ENCODE assay signal across 1 cellular context in the genomic region with DNA sequence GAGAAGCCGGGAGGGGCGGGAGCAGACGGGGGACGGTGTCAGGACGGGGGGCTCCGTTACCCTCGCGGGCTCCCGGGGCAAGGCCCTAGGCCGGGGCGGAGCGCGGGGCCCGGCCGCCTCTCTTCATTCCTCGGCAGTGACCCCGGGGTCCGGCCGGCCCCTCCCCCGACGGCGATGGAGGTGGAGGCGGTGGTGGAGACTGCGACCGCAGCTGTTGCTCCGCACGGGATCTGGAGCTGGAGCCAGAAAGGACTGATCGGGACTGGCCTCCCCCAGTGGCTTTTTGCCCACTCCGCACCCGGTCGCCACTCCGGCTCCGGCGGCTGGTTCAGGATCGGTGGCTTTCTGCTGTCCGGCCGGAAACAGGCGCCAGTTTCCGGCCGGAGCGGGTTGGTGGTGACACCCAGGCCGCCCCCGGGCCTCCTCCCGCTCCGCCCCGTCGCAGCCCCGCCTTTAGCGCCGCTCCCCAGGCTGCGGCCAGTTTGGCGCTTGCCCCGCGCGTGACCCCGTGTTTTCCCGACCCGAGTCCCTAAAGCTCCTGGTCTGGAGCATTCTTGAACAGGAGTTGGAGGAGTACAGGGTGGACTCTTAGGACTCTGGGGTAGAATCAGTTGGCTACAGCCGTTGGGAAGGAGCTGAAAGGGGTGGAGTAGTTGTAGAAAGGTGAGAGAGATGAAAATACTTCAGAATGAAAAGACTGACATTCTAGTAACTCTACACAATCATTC.
TF ChIP-seq lines count a peak whose summit lies in the region.

A gene (minus strand): TSS at position 339 of the 728 bp plus-strand sequence. CDS start 33,216 bp downstream, outside the sequence.

TF ChIP-seq in HepG2, 621 proteins besides CTCF, POLR2A, EP300 and RAD21 (continued from another document and continues in another):
- TF ChIP-seq, protein P1, sequence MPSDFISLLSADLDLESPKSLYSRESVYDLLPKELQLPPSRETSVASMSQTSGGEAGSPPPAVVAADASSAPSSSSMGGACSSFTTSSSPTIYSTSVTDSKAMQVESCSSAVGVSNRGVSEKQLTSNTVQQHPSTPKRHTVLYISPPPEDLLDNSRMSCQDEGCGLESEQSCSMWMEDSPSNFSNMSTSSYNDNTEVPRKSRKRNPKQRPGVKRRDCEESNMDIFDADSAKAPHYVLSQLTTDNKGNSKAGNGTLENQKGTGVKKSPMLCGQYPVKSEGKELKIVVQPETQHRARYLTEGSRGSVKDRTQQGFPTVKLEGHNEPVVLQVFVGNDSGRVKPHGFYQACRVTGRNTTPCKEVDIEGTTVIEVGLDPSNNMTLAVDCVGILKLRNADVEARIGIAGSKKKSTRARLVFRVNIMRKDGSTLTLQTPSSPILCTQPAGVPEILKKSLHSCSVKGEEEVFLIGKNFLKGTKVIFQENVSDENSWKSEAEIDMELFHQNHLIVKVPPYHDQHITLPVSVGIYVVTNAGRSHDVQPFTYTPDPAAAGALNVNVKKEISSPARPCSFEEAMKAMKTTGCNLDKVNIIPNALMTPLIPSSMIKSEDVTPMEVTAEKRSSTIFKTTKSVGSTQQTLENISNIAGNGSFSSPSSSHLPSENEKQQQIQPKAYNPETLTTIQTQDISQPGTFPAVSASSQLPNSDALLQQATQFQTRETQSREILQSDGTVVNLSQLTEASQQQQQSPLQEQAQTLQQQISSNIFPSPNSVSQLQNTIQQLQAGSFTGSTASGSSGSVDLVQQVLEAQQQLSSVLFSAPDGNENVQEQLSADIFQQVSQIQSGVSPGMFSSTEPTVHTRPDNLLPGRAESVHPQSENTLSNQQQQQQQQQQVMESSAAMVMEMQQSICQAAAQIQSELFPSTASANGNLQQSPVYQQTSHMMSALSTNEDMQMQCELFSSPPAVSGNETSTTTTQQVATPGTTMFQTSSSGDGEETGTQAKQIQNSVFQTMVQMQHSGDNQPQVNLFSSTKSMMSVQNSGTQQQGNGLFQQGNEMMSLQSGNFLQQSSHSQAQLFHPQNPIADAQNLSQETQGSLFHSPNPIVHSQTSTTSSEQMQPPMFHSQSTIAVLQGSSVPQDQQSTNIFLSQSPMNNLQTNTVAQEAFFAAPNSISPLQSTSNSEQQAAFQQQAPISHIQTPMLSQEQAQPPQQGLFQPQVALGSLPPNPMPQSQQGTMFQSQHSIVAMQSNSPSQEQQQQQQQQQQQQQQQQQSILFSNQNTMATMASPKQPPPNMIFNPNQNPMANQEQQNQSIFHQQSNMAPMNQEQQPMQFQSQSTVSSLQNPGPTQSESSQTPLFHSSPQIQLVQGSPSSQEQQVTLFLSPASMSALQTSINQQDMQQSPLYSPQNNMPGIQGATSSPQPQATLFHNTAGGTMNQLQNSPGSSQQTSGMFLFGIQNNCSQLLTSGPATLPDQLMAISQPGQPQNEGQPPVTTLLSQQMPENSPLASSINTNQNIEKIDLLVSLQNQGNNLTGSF (CRISPR knock-in tag; IDR thresholded peaks at IDR 0.05): no peak
- TF ChIP-seq BHLHE40 (IDR thresholded peaks at IDR 0.05; ENCODE audit: low read length): peak; percentile 55; the same call in 1 of the 2 replicates
- no peak for TF ChIP-seq SOX13 (IDR thresholded peaks at IDR 0.05)
- TF ChIP-seq SOX13 (CRISPR knock-in tag; conservative IDR thresholded peaks at IDR 0.05 in 1 of 2, IDR thresholded peaks at IDR 0.05 in 1 of 2): peak in 1 of 2 experiments; percentile 73; a peak in 2 of 4 replicates
- TF ChIP-seq AGO2 (optimal IDR thresholded peaks at IDR 0.05; ENCODE audit: low read depth, low read length): peak; percentile 83
- TF ChIP-seq, protein P2, sequence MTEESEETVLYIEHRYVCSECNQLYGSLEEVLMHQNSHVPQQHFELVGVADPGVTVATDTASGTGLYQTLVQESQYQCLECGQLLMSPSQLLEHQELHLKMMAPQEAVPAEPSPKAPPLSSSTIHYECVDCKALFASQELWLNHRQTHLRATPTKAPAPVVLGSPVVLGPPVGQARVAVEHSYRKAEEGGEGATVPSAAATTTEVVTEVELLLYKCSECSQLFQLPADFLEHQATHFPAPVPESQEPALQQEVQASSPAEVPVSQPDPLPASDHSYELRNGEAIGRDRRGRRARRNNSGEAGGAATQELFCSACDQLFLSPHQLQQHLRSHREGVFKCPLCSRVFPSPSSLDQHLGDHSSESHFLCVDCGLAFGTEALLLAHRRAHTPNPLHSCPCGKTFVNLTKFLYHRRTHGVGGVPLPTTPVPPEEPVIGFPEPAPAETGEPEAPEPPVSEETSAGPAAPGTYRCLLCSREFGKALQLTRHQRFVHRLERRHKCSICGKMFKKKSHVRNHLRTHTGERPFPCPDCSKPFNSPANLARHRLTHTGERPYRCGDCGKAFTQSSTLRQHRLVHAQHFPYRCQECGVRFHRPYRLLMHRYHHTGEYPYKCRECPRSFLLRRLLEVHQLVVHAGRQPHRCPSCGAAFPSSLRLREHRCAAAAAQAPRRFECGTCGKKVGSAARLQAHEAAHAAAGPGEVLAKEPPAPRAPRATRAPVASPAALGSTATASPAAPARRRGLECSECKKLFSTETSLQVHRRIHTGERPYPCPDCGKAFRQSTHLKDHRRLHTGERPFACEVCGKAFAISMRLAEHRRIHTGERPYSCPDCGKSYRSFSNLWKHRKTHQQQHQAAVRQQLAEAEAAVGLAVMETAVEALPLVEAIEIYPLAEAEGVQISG (CRISPR knock-in tag; IDR thresholded peaks at IDR 0.05): peak; percentile 93
- TF ChIP-seq NCOA2 (CRISPR knock-in tag; IDR thresholded peaks at IDR 0.05): peak; percentile 57
- no peak for TF ChIP-seq ZFP36L2 (CRISPR knock-in tag; IDR thresholded peaks at IDR 0.05)
- TF ChIP-seq, protein P3, sequence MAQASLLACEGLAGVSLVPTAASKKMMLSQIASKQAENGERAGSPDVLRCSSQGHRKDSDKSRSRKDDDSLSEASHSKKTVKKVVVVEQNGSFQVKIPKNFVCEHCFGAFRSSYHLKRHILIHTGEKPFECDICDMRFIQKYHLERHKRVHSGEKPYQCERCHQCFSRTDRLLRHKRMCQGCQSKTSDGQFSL (CRISPR knock-in tag; IDR thresholded peaks at IDR 0.05): no peak
- TF ChIP-seq, protein P4, sequence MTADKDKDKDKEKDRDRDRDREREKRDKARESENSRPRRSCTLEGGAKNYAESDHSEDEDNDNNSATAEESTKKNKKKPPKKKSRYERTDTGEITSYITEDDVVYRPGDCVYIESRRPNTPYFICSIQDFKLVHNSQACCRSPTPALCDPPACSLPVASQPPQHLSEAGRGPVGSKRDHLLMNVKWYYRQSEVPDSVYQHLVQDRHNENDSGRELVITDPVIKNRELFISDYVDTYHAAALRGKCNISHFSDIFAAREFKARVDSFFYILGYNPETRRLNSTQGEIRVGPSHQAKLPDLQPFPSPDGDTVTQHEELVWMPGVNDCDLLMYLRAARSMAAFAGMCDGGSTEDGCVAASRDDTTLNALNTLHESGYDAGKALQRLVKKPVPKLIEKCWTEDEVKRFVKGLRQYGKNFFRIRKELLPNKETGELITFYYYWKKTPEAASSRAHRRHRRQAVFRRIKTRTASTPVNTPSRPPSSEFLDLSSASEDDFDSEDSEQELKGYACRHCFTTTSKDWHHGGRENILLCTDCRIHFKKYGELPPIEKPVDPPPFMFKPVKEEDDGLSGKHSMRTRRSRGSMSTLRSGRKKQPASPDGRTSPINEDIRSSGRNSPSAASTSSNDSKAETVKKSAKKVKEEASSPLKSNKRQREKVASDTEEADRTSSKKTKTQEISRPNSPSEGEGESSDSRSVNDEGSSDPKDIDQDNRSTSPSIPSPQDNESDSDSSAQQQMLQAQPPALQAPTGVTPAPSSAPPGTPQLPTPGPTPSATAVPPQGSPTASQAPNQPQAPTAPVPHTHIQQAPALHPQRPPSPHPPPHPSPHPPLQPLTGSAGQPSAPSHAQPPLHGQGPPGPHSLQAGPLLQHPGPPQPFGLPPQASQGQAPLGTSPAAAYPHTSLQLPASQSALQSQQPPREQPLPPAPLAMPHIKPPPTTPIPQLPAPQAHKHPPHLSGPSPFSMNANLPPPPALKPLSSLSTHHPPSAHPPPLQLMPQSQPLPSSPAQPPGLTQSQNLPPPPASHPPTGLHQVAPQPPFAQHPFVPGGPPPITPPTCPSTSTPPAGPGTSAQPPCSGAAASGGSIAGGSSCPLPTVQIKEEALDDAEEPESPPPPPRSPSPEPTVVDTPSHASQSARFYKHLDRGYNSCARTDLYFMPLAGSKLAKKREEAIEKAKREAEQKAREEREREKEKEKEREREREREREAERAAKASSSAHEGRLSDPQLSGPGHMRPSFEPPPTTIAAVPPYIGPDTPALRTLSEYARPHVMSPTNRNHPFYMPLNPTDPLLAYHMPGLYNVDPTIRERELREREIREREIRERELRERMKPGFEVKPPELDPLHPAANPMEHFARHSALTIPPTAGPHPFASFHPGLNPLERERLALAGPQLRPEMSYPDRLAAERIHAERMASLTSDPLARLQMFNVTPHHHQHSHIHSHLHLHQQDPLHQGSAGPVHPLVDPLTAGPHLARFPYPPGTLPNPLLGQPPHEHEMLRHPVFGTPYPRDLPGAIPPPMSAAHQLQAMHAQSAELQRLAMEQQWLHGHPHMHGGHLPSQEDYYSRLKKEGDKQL (CRISPR knock-in tag; IDR thresholded peaks at IDR 0.05; ENCODE audit: low read depth): peak; percentile 72
- TF ChIP-seq HIVEP1 (CRISPR knock-in tag; IDR thresholded peaks at IDR 0.05): peak; percentile 35; the same call in 1 of the 2 replicates
- peak; percentile 91 for TF ChIP-seq KLF6 (CRISPR knock-in tag; IDR thresholded peaks at IDR 0.05)
- TF ChIP-seq, protein P5, sequence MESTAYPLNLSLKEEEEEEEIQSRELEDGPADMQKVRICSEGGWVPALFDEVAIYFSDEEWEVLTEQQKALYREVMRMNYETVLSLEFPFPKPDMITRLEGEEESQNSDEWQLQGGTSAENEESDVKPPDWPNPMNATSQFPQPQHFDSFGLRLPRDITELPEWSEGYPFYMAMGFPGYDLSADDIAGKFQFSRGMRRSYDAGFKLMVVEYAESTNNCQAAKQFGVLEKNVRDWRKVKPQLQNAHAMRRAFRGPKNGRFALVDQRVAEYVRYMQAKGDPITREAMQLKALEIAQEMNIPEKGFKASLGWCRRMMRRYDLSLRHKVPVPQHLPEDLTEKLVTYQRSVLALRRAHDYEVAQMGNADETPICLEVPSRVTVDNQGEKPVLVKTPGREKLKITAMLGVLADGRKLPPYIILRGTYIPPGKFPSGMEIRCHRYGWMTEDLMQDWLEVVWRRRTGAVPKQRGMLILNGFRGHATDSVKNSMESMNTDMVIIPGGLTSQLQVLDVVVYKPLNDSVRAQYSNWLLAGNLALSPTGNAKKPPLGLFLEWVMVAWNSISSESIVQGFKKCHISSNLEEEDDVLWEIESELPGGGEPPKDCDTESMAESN (CRISPR knock-in tag; conservative IDR thresholded peaks at IDR 0.05): peak; percentile 76
- TF ChIP-seq, protein P6, sequence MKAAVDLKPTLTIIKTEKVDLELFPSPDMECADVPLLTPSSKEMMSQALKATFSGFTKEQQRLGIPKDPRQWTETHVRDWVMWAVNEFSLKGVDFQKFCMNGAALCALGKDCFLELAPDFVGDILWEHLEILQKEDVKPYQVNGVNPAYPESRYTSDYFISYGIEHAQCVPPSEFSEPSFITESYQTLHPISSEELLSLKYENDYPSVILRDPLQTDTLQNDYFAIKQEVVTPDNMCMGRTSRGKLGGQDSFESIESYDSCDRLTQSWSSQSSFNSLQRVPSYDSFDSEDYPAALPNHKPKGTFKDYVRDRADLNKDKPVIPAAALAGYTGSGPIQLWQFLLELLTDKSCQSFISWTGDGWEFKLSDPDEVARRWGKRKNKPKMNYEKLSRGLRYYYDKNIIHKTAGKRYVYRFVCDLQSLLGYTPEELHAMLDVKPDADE (CRISPR knock-in tag; IDR thresholded peaks at IDR 0.05): no peak
- TF ChIP-seq, protein P7, sequence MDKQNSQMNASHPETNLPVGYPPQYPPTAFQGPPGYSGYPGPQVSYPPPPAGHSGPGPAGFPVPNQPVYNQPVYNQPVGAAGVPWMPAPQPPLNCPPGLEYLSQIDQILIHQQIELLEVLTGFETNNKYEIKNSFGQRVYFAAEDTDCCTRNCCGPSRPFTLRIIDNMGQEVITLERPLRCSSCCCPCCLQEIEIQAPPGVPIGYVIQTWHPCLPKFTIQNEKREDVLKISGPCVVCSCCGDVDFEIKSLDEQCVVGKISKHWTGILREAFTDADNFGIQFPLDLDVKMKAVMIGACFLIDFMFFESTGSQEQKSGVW (CRISPR knock-in tag; IDR thresholded peaks at IDR 0.05; ENCODE audit: borderline replicate concordance): no peak
- TF ChIP-seq ZKSCAN5 (CRISPR knock-in tag; IDR thresholded peaks at IDR 0.05): no peak
- TF ChIP-seq ZNF354B (CRISPR knock-in tag; IDR thresholded peaks at IDR 0.05): 0 out of 2 replicates have a peak, but pooled peaks have one; percentile 61
- no peak for TF ChIP-seq ZNF550 (CRISPR knock-in tag; IDR thresholded peaks at IDR 0.05; ENCODE audit: borderline replicate concordance)
- no peak for TF ChIP-seq SRSF4 (IDR thresholded peaks at IDR 0.05; ENCODE audit: low read depth, low read length, poor library complexity, severe bottlenecking)
- TF ChIP-seq, protein P8, sequence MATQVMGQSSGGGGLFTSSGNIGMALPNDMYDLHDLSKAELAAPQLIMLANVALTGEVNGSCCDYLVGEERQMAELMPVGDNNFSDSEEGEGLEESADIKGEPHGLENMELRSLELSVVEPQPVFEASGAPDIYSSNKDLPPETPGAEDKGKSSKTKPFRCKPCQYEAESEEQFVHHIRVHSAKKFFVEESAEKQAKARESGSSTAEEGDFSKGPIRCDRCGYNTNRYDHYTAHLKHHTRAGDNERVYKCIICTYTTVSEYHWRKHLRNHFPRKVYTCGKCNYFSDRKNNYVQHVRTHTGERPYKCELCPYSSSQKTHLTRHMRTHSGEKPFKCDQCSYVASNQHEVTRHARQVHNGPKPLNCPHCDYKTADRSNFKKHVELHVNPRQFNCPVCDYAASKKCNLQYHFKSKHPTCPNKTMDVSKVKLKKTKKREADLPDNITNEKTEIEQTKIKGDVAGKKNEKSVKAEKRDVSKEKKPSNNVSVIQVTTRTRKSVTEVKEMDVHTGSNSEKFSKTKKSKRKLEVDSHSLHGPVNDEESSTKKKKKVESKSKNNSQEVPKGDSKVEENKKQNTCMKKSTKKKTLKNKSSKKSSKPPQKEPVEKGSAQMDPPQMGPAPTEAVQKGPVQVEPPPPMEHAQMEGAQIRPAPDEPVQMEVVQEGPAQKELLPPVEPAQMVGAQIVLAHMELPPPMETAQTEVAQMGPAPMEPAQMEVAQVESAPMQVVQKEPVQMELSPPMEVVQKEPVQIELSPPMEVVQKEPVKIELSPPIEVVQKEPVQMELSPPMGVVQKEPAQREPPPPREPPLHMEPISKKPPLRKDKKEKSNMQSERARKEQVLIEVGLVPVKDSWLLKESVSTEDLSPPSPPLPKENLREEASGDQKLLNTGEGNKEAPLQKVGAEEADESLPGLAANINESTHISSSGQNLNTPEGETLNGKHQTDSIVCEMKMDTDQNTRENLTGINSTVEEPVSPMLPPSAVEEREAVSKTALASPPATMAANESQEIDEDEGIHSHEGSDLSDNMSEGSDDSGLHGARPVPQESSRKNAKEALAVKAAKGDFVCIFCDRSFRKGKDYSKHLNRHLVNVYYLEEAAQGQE (IDR thresholded peaks at IDR 0.05; ENCODE audit: borderline replicate concordance in 1 of 2, low read depth in 1 of 2, low read length in 2 of 2): peak in 1 of 2 experiments; percentile 66; a peak in 1 of 4 replicates
- no peak for TF ChIP-seq ZNF484 (CRISPR knock-in tag; IDR thresholded peaks at IDR 0.05; ENCODE audit: borderline replicate concordance, low read depth)
- no peak for TF ChIP-seq ZFP36L1 (CRISPR knock-in tag; IDR thresholded peaks at IDR 0.05)
- TF ChIP-seq ZNF569 (CRISPR knock-in tag; IDR thresholded peaks at IDR 0.05; ENCODE audit: borderline replicate concordance): no peak
- no peak for TF ChIP-seq RBM22 (optimal IDR thresholded peaks at IDR 0.05; ENCODE audit: low read length)
- TF ChIP-seq, protein P9, sequence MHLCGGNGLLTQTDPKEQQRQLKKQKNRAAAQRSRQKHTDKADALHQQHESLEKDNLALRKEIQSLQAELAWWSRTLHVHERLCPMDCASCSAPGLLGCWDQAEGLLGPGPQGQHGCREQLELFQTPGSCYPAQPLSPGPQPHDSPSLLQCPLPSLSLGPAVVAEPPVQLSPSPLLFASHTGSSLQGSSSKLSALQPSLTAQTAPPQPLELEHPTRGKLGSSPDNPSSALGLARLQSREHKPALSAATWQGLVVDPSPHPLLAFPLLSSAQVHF (CRISPR knock-in tag; IDR thresholded peaks at IDR 0.05): no peak
